Comparison of ENCODE assay signal across 7 cellular contexts in the genomic region with DNA sequence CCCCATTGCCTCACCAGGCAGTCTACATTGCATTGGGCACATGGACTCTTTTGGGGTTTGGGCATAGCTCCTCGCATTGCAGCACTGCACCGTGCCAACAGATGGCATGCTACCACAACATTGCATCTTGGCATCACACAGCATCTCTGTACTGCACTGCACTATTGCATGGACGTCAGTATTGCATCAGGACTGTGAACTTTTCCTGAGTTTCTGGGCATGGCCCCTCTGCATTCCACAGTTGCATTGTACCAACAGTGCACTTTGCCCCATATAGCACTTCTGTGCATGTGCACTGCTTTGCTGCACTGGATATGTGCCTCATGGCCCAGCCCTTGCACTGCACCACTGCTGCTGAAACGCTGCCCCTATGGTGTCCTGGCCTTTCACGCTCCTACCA. TPM values are rescaled to one million over a fixed set of nuclear protein-coding genes. Genes with fewer than 3 reads are reported as not detected.
DNase-seq lines count a peak whose midpoint lies in the region; ATAC-seq and TF ChIP-seq lines count a peak whose summit lies in the region.

No MANE protein-coding gene starts in this region.

- no peak overlapping the region for H3K4me2 ChIP-seq in neural cell (ENCODE audit: low read length)

- no peaks in the 10 kb centered on the region for H4K20me1 ChIP-seq in neural cell (ENCODE audit: insufficient read depth)

- H3K27ac ChIP-seq in neural cell (ENCODE audit: low read length) = no peak overlapping the region

- TF ChIP-seq CTCF in chondrocyte (IDR thresholded peaks at IDR 0.05) = peak; percentile 82
- TF ChIP-seq CTCF in neural cell (IDR thresholded peaks at IDR 0.05; ENCODE audit: poor library complexity, severe bottlenecking) = peak; percentile 77

- DNase-seq in G401 (ENCODE audit: low spot score) (peak; percentile 59), MG63 (peak; percentile 32), chondrocyte (ENCODE audit: low spot score) (no peak), NCI-H82 treated with DMSO at 0.1 percent for 48 hours (lab: John Stamatoyannopoulos, UW; ENCODE audit: unreplicated experiment) (no peak), OCI-M2 (lab: John Stamatoyannopoulos, UW; ENCODE audit: unreplicated experiment) (no peak)

- H3K27me3 Mint-ChIP-seq in chondrocyte (ENCODE audit: low read depth) = no peaks in the 10 kb centered on the region

- TF ChIP-seq RAD21 in neural cell (conservative IDR thresholded peaks at IDR 0.05) = peak; percentile 82

- H3K36me3 Mint-ChIP-seq in chondrocyte (ENCODE audit: low read depth) = no peaks in the 10 kb centered on the region

- in situ Hi-C loops in G401 (cut with HindIII; ENCODE audit: low sequenced_read_pairs) = loop anchor here (25.0 kb wide), 1 partner anchor 141 kb away; no protein-coding TSS in a partner anchor

- no peaks in the 10 kb centered on the region for H3K79me2 ChIP-seq in neural cell (replicated peaks; ENCODE audit: insufficient read depth, low read length)

- no peaks in the 10 kb centered on the region for H3F3A ChIP-seq in neural cell (ENCODE audit: insufficient read depth, low read length, poor library complexity, severe bottlenecking)

- H3K36me3 ChIP-seq in MG63 (no peaks in the 10 kb centered on the region), neural cell (ENCODE audit: insufficient read depth, low read length) (no peaks in the 10 kb centered on the region)

- no peak for ATAC-seq in HG03045 (IDR thresholded peaks at IDR 0.05; ENCODE audit: unreplicated experiment)

- no peak overlapping the region for H3K9ac ChIP-seq in neural cell (ENCODE audit: low read length)

- no peak overlapping the region for H3K27ac Mint-ChIP-seq in chondrocyte (ENCODE audit: unreplicated experiment)

- no peak overlapping the region for H2AFZ ChIP-seq in neural cell (ENCODE audit: low read depth, low read length)

- no peak overlapping the region for H3K4me3 Mint-ChIP-seq in chondrocyte (ENCODE audit: unreplicated experiment)

- no peak for TF ChIP-seq EP300 in neural cell (conservative IDR thresholded peaks at IDR 0.05; ENCODE audit: poor library complexity, severe bottlenecking)

- H3K27me3 ChIP-seq in MG63 (no peaks in the 10 kb centered on the region), neural cell (ENCODE audit: insufficient read depth, low read depth, low read length) (no peaks in the 10 kb centered on the region)

- H3K4me3 ChIP-seq in MG63 = no peak overlapping the region
- no peak overlapping the region for H3K4me3 ChIP-seq in neural cell (ENCODE audit: low read length)

- no peaks in the 10 kb centered on the region for H3K9me3 Mint-ChIP-seq in chondrocyte (ENCODE audit: low read depth)

- H3K9me3 ChIP-seq in MG63 = no peaks in the 10 kb centered on the region
- H3K9me3 ChIP-seq in neural cell (ENCODE audit: low read length) = no peaks in the 10 kb centered on the region

- H3K4me1 Mint-ChIP-seq in chondrocyte (ENCODE audit: low read depth) = peaks cover 17% of the 10 kb centered on the region

- H3K9me2 ChIP-seq in neural cell (ENCODE audit: insufficient read depth, low read length) = no peaks in the 10 kb centered on the region

TF ChIP-seq in neural cell, 6 proteins besides CTCF, POLR2A, EP300 and RAD21:
- TF ChIP-seq EZH2 (IDR thresholded peaks at IDR 0.05; ENCODE audit: borderline replicate concordance, insufficient read depth, low read length, poor library complexity, severe bottlenecking) (no peak), SMC3 (conservative IDR thresholded peaks at IDR 0.05; ENCODE audit: poor library complexity) (peak; percentile 85)

RNA-seq across cellular contexts. Expression of gene PTPRU, which starts 9.6 kb away (rescaled TPM):
- total RNA-seq in G401 (2014; rRNA removed; shearing (Covaris generic)) = 25.4 and 35.5 TPM in 2 replicates
- 3.4 and 6.4 TPM in 2 replicates for total RNA-seq in MG63 (2014; rRNA removed; shearing (Covaris generic); ENCODE audit: low replicate concordance)
- total RNA-seq in chondrocyte = 12.6 to 20.7 TPM (median 14.8 TPM) in 3 replicates
- 2.5 and 5.0 TPM in 2 replicates for polyA plus RNA-seq in neural cell
- polyA minus RNA-seq in neural cell = 8.3 and 10.1 TPM in 2 replicates

RNA-seq across cellular contexts. Expression of gene MECR, which starts 15.1 kb away (rescaled TPM):
- total RNA-seq in G401 (2014; rRNA removed; shearing (Covaris generic)) = 34.2 and 41.0 TPM in 2 replicates
- total RNA-seq in MG63 (2014; rRNA removed; shearing (Covaris generic); ENCODE audit: low replicate concordance) = 12.9 and 26.5 TPM in 2 replicates
- total RNA-seq in chondrocyte = 15.2 to 24.5 TPM (median 15.6 TPM) in 3 replicates
- polyA plus RNA-seq in neural cell = 14.0 and 27.6 TPM in 2 replicates
- polyA minus RNA-seq in neural cell = 17.8 and 18.5 TPM in 2 replicates

Comparison
In these comparisons a context has a peak if more than half of its experiments do, and no peak if none do; other contexts are left out.
1. DNase-seq: peak in G401 (single experiment) and MG63 (single experiment); none in chondrocyte (single experiment), NCI-H82 treated with DMSO at 0.1 percent for 48 hours (single experiment) and OCI-M2 (single experiment).